In genomic region chr14:32102968-32103367, GRCh38 we compare ENCODE assay signal across 2 cellular contexts.
TF ChIP-seq lines count a peak whose summit lies in the region.

No MANE protein-coding gene starts in this region.

TF ChIP-seq in SK-N-SH treated with all-trans-retinoic acid at 6 μM for 48 hours, 23 proteins besides CTCF, POLR2A, EP300 and RAD21 (continued from another document):
- TF ChIP-seq TSHZ2 (CRISPR knock-in tag; IDR thresholded peaks at IDR 0.05): no peak
- TF ChIP-seq CSRNP3 (CRISPR knock-in tag; IDR thresholded peaks at IDR 0.05): no peak
- no peak for TF ChIP-seq ZNF70 (CRISPR knock-in tag; IDR thresholded peaks at IDR 0.05)
- TF ChIP-seq PPARA (CRISPR knock-in tag; IDR thresholded peaks at IDR 0.05; ENCODE audit: borderline replicate concordance): no peak
- no peak for TF ChIP-seq ARNTL (CRISPR knock-in tag; IDR thresholded peaks at IDR 0.05; ENCODE audit: borderline replicate concordance, low read depth)
- TF ChIP-seq GLIS3 (CRISPR knock-in tag; IDR thresholded peaks at IDR 0.05): no peak
- no peak for TF ChIP-seq SNAI2 (CRISPR knock-in tag; IDR thresholded peaks at IDR 0.05)

TF ChIP-seq in WTC11, 78 proteins besides CTCF, POLR2A, EP300 and RAD21 (continued from another document):
- TF ChIP-seq MLX (CRISPR knock-in tag; IDR thresholded peaks at IDR 0.05): no peak
- no peak for TF ChIP-seq GTF2I (CRISPR knock-in tag; conservative IDR thresholded peaks at IDR 0.05)
- no peak for TF ChIP-seq AFF4 (CRISPR knock-in tag; IDR thresholded peaks at IDR 0.05; ENCODE audit: borderline replicate concordance)
- TF ChIP-seq CREM (CRISPR knock-in tag; IDR thresholded peaks at IDR 0.05): no peak
